In genomic region chr4:56505269-56506109, GRCh38 we compare ENCODE assay signal across 8 cellular contexts. TPM values are rescaled to one million over a fixed set of nuclear protein-coding genes. Genes with fewer than 3 reads are reported as not detected.
DNase-seq lines count a peak whose midpoint lies in the region; ATAC-seq and TF ChIP-seq lines count a peak whose summit lies in the region.

ARL9 (plus strand) TSS chr4:56505791; CDS start chr4:56505863, 72 bp downstream.

- H3K4me3 ChIP-seq in H7 (ENCODE audit: insufficient read depth, low read depth, low read length) = peak within 1 kb of the TSS; percentile 56

- H3K36me3 ChIP-seq in H7 (replicated peaks; ENCODE audit: control insufficient read depth, insufficient read depth, low read length) = peaks cover 4% of the 10 kb centered on the region

- peak; percentile 89 for ATAC-seq in omental fat pad (ENCODE audit: low FRiP score)
- ATAC-seq in GM18517 (IDR thresholded peaks at IDR 0.05; ENCODE audit: unreplicated experiment) = no peak

- peaks cover 23% of the 10 kb centered on the region for H3K27me3 ChIP-seq in H7 (ENCODE audit: control insufficient read depth, insufficient read depth, low read length)

- TF ChIP-seq CTCF in omental fat pad (IDR thresholded peaks at IDR 0.05) = no peak

- DNase-seq in DMS114 treated with DMSO at 0.1 percent for 48 hours (lab: John Stamatoyannopoulos, UW; ENCODE audit: unreplicated experiment) (peak; percentile 10), H7 (peak; percentile 82), NCI-H748 (lab: John Stamatoyannopoulos, UW; ENCODE audit: unreplicated experiment) (peak; percentile 76), germinal center (ENCODE audit: low spot score) (peak; percentile 68), omental fat pad (ENCODE audit: low spot score) (no peak), stromal cell of bone marrow (ENCODE audit: low read depth) (peak; percentile 22)
- peak; percentile 38 for DNase-seq in activated gamma-delta T cell treated with anti-CD3 and anti-CD28 coated beads, Interleukin-2, amount 50 U/mL, for 16 hours (ENCODE audit: low read depth)

RNA-seq across cellular contexts. Expression of gene ARL9, which starts in this region (rescaled TPM):
- total RNA-seq in H7 (2014; rRNA removed; shearing (Covaris generic)) = not detected in 2 replicates
- under 1 TPM in 2 of 4 donors, not detected in 2; 0.12 to 0.19 TPM for total RNA-seq in omental fat pad

Comparison
In these comparisons a context has a peak if more than half of its experiments do, and no peak if none do; other contexts are left out.
1. Peak in DNase-seq and H3K4me3 ChIP-seq in H7; RNA of the gene not detected or under 1 TPM.
2. Peak in ATAC-seq in omental fat pad; RNA of the gene not detected or under 1 TPM.